ENCODE assay signal across 1 cellular context in genomic region chr2:96325884-96326255, GRCh38.
A peak's percentile ranks its signal among the peaks of the same experiment; 100 is the strongest.
TF ChIP-seq lines count a peak whose summit lies in the region.

No MANE protein-coding gene starts in this region.

TF ChIP-seq in K562, 482 proteins besides CTCF, POLR2A, EP300 and RAD21:
- no peak for TF ChIP-seq THRAP3 (IDR thresholded peaks at IDR 0.05; ENCODE audit: borderline replicate concordance)
- no peak for TF ChIP-seq SMARCB1 (IDR thresholded peaks at IDR 0.05; ENCODE audit: insufficient read length, low read depth)
- TF ChIP-seq, protein P1, sequence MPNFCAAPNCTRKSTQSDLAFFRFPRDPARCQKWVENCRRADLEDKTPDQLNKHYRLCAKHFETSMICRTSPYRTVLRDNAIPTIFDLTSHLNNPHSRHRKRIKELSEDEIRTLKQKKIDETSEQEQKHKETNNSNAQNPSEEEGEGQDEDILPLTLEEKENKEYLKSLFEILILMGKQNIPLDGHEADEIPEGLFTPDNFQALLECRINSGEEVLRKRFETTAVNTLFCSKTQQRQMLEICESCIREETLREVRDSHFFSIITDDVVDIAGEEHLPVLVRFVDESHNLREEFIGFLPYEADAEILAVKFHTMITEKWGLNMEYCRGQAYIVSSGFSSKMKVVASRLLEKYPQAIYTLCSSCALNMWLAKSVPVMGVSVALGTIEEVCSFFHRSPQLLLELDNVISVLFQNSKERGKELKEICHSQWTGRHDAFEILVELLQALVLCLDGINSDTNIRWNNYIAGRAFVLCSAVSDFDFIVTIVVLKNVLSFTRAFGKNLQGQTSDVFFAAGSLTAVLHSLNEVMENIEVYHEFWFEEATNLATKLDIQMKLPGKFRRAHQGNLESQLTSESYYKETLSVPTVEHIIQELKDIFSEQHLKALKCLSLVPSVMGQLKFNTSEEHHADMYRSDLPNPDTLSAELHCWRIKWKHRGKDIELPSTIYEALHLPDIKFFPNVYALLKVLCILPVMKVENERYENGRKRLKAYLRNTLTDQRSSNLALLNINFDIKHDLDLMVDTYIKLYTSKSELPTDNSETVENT (CRISPR knock-in tag; IDR thresholded peaks at IDR 0.05): no peak
- no peak for TF ChIP-seq ZC3H11A (IDR thresholded peaks at IDR 0.05; ENCODE audit: low read depth, low read length)
- no peak for TF ChIP-seq RBM14 (IDR thresholded peaks at IDR 0.05; ENCODE audit: borderline replicate concordance, insufficient read depth, low read depth, low read length)
- no peak for TF ChIP-seq MYC (IDR thresholded peaks at IDR 0.05; ENCODE audit: low read depth, low read length)
- no peak for TF ChIP-seq MYC (CRISPR knock-in tag; IDR thresholded peaks at IDR 0.05; ENCODE audit: borderline replicate concordance, low read depth)
- TF ChIP-seq SPI1 (IDR thresholded peaks at IDR 0.05; ENCODE audit: borderline replicate concordance, low read depth, low read length): peak; percentile 35; the same call in 1 of the 2 replicates
- TF ChIP-seq RBM22 (IDR thresholded peaks at IDR 0.05; ENCODE audit: low read depth, low read length, poor library complexity, severe bottlenecking): no peak
TF ChIP-seq in K562: peak in this region for 1.
